In genomic region chr9:22855956-22856355, GRCh38 we compare ENCODE assay signal across 13 cellular contexts.
A peak's percentile ranks its signal among the peaks of the same experiment; 100 is the strongest.
DNase-seq lines count a peak whose midpoint lies in the region; ATAC-seq lines count a peak whose summit lies in the region.
"Had no signal": no experiment of that assay in that cellular context is flagged by ENCODE, and none has a peak within 500 bp of the region (broad histone marks: within the 10 kb centered on the region; RNA-seq: fewer than 3 reads in every experiment).

No MANE protein-coding gene starts in this region.

- in situ Hi-C loops in G401 (cut with HindIII; ENCODE audit: low sequenced_read_pairs): no loop called here

- DNase-seq in HT1080 (ENCODE audit: low read depth) (peak; percentile 3), OCI-M1 (lab: John Stamatoyannopoulos, UW) (peak; percentile 7), iPS DF 4.7 (ENCODE audit: extremely low read depth, low spot score) (peak; percentile 7), G401 (ENCODE audit: low spot score) (no peak)
- DNase-seq: Calu3; CD8-positive, alpha-beta T cell; DMS79 treated with DMSO at 0.1 percent for 48 hours; GOT3; KBM-7 had no signal

- ATAC-seq in HG02763 (IDR thresholded peaks at IDR 0.05; ENCODE audit: unreplicated experiment): no peak
- no peak for ATAC-seq in HG02970 (IDR thresholded peaks at IDR 0.05; ENCODE audit: low FRiP score, unreplicated experiment)
- ATAC-seq: CD8-positive, alpha-beta T cell; GM12878; HepG2 had no signal
